8 cellular contexts compared by ENCODE assay signal in genomic region chr9:104868687-104869404, GRCh38. TPM values are rescaled to one million over a fixed set of nuclear protein-coding genes. Genes with fewer than 3 reads are reported as not detected.
A peak's percentile ranks its signal among the peaks of the same experiment; 100 is the strongest.
DNase-seq lines count a peak whose midpoint lies in the region; ATAC-seq and TF ChIP-seq lines count a peak whose summit lies in the region.

No MANE protein-coding gene starts in this region.

- no peaks in the 10 kb centered on the region for H3K9me3 ChIP-seq in WERI-Rb-1 (ENCODE audit: severe bottlenecking)

- peak; percentile 84 for DNase-seq in NB4 (ENCODE audit: low read depth)
- peak; percentile 91 for DNase-seq in WERI-Rb-1
- peak; percentile 71 for DNase-seq in left cardiac atrium
- peak; percentile 82 for DNase-seq in retina
- no peak for DNase-seq in NCI-H146 treated with DMSO at 0.1 percent for 48 hours (lab: John Stamatoyannopoulos, UW; ENCODE audit: unreplicated experiment)
- no peak for DNase-seq in stimulated activated CD4-positive, alpha-beta T cell treated with anti-CD3 and anti-CD28 coated beads, Interleukin-4, amount 100 ng/mL, for 24 hours

- intact Hi-C loops in left cardiac atrium (cut with DNase I), result loop anchor here (10.0 kb wide), 4 partner anchors 56 to 286 kb away; partner anchors contain the start of gene ABCA1 (in 2 of the 2)

- ATAC-seq in GM18498 (IDR thresholded peaks at IDR 0.05; ENCODE audit: unreplicated experiment) (peak; percentile 93), HG02588 (IDR thresholded peaks at IDR 0.05; ENCODE audit: unreplicated experiment) (peak; percentile 95), left cardiac atrium (peak; percentile 93 to 94)

- H3K27ac ChIP-seq in WERI-Rb-1, result peak overlapping the region; percentile 63

- no peaks in the 10 kb centered on the region for H3K27me3 ChIP-seq in WERI-Rb-1 (ENCODE audit: insufficient read depth, low read depth, severe bottlenecking)

- H3K4me3 ChIP-seq in NB4 (ENCODE audit: low read depth, low read length), result no peak overlapping the region
- no peak overlapping the region for H3K4me3 ChIP-seq in WERI-Rb-1 (ENCODE audit: low read depth, low read length)

- TF ChIP-seq POLR2A in NB4 (IDR thresholded peaks at IDR 0.05; ENCODE audit: extremely low read depth, insufficient read length), result no peak

- no peaks in the 10 kb centered on the region for H3K36me3 ChIP-seq in WERI-Rb-1

- TF ChIP-seq CTCF in NB4 (IDR thresholded peaks at IDR 0.05; ENCODE audit: low read depth, low read length) (no peak), WERI-Rb-1 (IDR thresholded peaks at IDR 0.05; ENCODE audit: low read depth, low read length) (no peak)

RNA-seq across cellular contexts. Expression of gene ABCA1, which starts 59.1 kb away (rescaled TPM):
- 10 to 100 TPM in 1 of 2 donors, 1 to 10 TPM in 1; 8.3 to 19.8 TPM for total RNA-seq in left cardiac atrium

Comparison
In these comparisons a context has a peak if more than half of its experiments do, and no peak if none do; other contexts are left out.
1. DNase-seq: peak in NB4 (single experiment), WERI-Rb-1 (single experiment), left cardiac atrium (single experiment) and retina (single experiment); none in NCI-H146 treated with DMSO at 0.1 percent for 48 hours (single experiment) and stimulated activated CD4-positive, alpha-beta T cell treated with anti-CD3 and anti-CD28 coated beads, Interleukin-4, amount 100 ng/mL, for 24 hours (single experiment).
2. Peak in every context shown above with its lines, with median percentiles within 50 percentile points of each other: ATAC-seq.